In the genomic region with DNA sequence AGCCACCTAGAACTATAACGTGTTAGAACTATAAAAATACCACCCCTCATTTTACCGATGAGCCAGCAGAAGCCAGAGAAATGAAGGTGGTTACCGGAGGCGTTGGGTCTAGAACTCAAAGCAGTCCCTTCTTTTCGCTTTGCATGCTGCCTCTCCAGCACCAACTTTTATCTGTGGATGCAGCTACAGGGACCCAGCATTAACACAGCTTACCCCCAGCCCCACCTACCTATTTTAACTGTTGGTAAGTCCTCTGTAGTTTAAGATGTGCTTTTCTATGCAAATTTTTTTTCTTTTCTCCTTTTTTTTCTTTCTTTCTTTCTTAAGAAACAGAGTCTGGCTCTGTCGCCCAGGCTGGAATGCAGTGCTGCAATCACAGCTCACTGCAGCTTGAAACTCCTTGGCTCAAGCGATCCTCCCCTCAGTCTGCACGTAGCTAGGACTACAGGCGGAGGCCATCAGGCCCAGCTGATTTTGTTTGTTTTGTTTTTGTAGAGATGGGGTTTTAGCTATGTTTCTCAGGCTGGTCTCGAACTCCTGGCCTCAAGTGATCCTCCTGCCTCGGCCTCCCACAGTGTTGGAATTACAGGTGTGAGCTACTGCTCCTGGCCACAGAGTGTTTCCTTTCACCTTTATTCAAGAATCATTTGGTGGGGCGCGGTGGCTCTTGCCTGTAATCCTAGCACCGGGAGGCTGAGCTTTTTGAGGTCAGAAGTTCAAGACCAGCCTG, we compare ENCODE assay signal across 8 cellular contexts. TPM values are rescaled to one million over a fixed set of nuclear protein-coding genes. Genes with fewer than 3 reads are reported as not detected.
DNase-seq lines count a peak whose midpoint lies in the region; ATAC-seq, FAIRE-seq and TF ChIP-seq lines count a peak whose summit lies in the region.

No MANE protein-coding gene starts in this region.

- H3K27ac ChIP-seq in CD8-positive, alpha-beta T cell (ENCODE audit: low read depth, low read length): peak overlapping the region; percentile 48
- H3K27ac ChIP-seq in VCaP (peak overlapping the region; percentile 90), pancreas (peak overlapping the region; percentile 76 to 90 (median 84))

- ATAC-seq in CD8-positive, alpha-beta T cell: peak; percentile 15
- ATAC-seq in GM19328 (IDR thresholded peaks at IDR 0.05; ENCODE audit: unreplicated experiment) (peak; percentile 25), HG03354 (IDR thresholded peaks at IDR 0.05; ENCODE audit: poor library complexity, severe bottlenecking, unreplicated experiment) (peak; percentile 41), pancreas (peak; percentile 38 to 58 (median 46))

- peaks cover 38% of the 10 kb centered on the region for H3K4me1 Mint-ChIP-seq in CD8-positive, alpha-beta T cell (ENCODE audit: low read depth)

- H3K27me3 ChIP-seq in CD8-positive, alpha-beta T cell (ENCODE audit: insufficient read depth, low read length): no peaks in the 10 kb centered on the region
- H3K27me3 ChIP-seq in pancreas: no peaks in the 10 kb centered on the region

- peaks cover 7% of the 10 kb centered on the region for H3K36me3 Mint-ChIP-seq in CD8-positive, alpha-beta T cell

- CTCF ChIA-PET in CD8-positive, alpha-beta T cell (lab: Charles Lee): interaction anchor here (0.9 to 2.1 kb wide), 11 partner anchors 9 to 224 kb away, joined by 3 to 11 read pairs (median 4); no protein-coding TSS in a partner anchor

- intact Hi-C loops in CD8-positive, alpha-beta T cell (cut with DNase I, micrococcal nuclease): loop anchor here (1.0 to 10.0 kb wide), 7 partner anchors 47 to 577 kb away; partner anchors contain the start of genes PNISR (in 2 of the 2), CCNC (in 1 of the 2), COQ3 (in 1 of the 2) and FBXL4 (in 1 of the 2)
- intact Hi-C loops in pancreas (cut with DNase I): no loop called here

- no peaks in the 10 kb centered on the region for H3K9me3 ChIP-seq in CD8-positive, alpha-beta T cell (ENCODE audit: low read length)
- no peaks in the 10 kb centered on the region for H3K9me3 ChIP-seq in pancreas

- 39 to 41% methylated on average over 14 of the region's 14 CpGs for WGBS in pancreas, 2 donors

- FAIRE-seq in pancreas (lab: Jason Lieb, UNC): no peak

- POLR2A ChIA-PET in CD8-positive, alpha-beta T cell (lab: Charles Lee): interaction anchor here (1.2 to 1.9 kb wide), 2 partner anchors 47 to 67 kb away, joined by 3 to 9 read pairs; partner anchors contain the start of gene CCNC

- peak overlapping the region; percentile 92 for H3K27ac Mint-ChIP-seq in CD8-positive, alpha-beta T cell

- H3K9me3 Mint-ChIP-seq in CD8-positive, alpha-beta T cell: no peaks in the 10 kb centered on the region

- TF ChIP-seq CTCF in CD8-positive, alpha-beta T cell (IDR thresholded peaks at IDR 0.05): no peak
- TF ChIP-seq CTCF in VCaP (conservative IDR thresholded peaks at IDR 0.05) (no peak), foreskin fibroblast (IDR thresholded peaks at IDR 0.05; ENCODE audit: low read depth, low read length) (no peak), pancreas (IDR thresholded peaks at IDR 0.05) (no peak)

- H3K36me3 ChIP-seq in CD8-positive, alpha-beta T cell (ENCODE audit: insufficient read depth, low read length): no peaks in the 10 kb centered on the region
- H3K36me3 ChIP-seq in pancreas: no peaks in the 10 kb centered on the region

- DNase-seq in CD8-positive, alpha-beta T cell: no peak
- DNase-seq in foreskin fibroblast (peak; percentile 71 to 84), pancreas (no peak), COLO668 (lab: John Stamatoyannopoulos, UW; ENCODE audit: unreplicated experiment) (no peak), NCI-H1417 treated with DMSO at 0.1 percent for 48 hours (lab: John Stamatoyannopoulos, UW) (no peak)

- peak overlapping the region; percentile 96 for H3K4me3 Mint-ChIP-seq in CD8-positive, alpha-beta T cell

- no peaks in the 10 kb centered on the region for H3K27me3 Mint-ChIP-seq in CD8-positive, alpha-beta T cell (ENCODE audit: low read depth)

- peak overlapping the region; percentile 79 for H3K4me3 ChIP-seq in CD8-positive, alpha-beta T cell (ENCODE audit: low read depth, low read length)
- H3K4me3 ChIP-seq in foreskin fibroblast (ENCODE audit: low read depth in 1 of 2, low read length in 2 of 2): peak overlapping the region; percentile 98
- H3K4me3 ChIP-seq in pancreas: peak overlapping the region; percentile 63 to 74 (median 68)

- peaks cover 12% of the 10 kb centered on the region for H3K4me1 ChIP-seq in CD8-positive, alpha-beta T cell (ENCODE audit: insufficient read depth, low read length)
- H3K4me1 ChIP-seq in pancreas: peaks cover 0 to 4% (median 0%) of the 10 kb centered on the region in 3 donors

RNA-seq across cellular contexts. Expression of gene USP45, which starts 6.5 kb away (rescaled TPM):
- 10 to 100 TPM in 1 of 2 experiments, 1 to 10 TPM in 1; 9.5 to 11.7 TPM for total RNA-seq in CD8-positive, alpha-beta T cell
- 1 to 10 TPM; 3.6 to 7.0 (median 4.9) TPM for total RNA-seq in pancreas
- 1 to 10 TPM; 3.3 to 3.5 TPM for polyA plus RNA-seq in pancreas

RNA-seq across cellular contexts. Expression of gene CCNC, which starts 46.7 kb away (rescaled TPM):
- total RNA-seq in CD8-positive, alpha-beta T cell: 10 to 100 TPM; 48.0 to 50.8 TPM
- 10 to 100 TPM; 24.5 to 49.3 (median 34.1) TPM for total RNA-seq in pancreas
- polyA plus RNA-seq in pancreas: 10 to 100 TPM; 24.8 to 36.5 TPM

Comparison
In these comparisons a context has a peak if more than half of its experiments do, and no peak if none do; other contexts are left out.
1. DNase-seq: peak in foreskin fibroblast (2 of 2); none in CD8-positive, alpha-beta T cell (0 of 7), pancreas (0 of 6), COLO668 (single experiment) and NCI-H1417 treated with DMSO at 0.1 percent for 48 hours (single experiment).
2. intact Hi-C loops: an anchor here in CD8-positive, alpha-beta T cell (1.0 to 10.0 kb wide); none called in pancreas.
3. Peak in every context shown above with its lines, with median percentiles within 50 percentile points of each other: ATAC-seq, H3K27ac ChIP-seq and H3K4me3 ChIP-seq.